Comparison of ENCODE assay signal across 1 cellular context in genomic region chr6:53725791-53726575, GRCh38.
A peak's percentile ranks its signal among the peaks of the same experiment; 100 is the strongest.
TF ChIP-seq lines count a peak whose summit lies in the region.

No MANE protein-coding gene starts in this region.

TF ChIP-seq in HEK293, 187 proteins besides CTCF, POLR2A, EP300 and RAD21 (continued from another document):
- TF ChIP-seq, protein P1, sequence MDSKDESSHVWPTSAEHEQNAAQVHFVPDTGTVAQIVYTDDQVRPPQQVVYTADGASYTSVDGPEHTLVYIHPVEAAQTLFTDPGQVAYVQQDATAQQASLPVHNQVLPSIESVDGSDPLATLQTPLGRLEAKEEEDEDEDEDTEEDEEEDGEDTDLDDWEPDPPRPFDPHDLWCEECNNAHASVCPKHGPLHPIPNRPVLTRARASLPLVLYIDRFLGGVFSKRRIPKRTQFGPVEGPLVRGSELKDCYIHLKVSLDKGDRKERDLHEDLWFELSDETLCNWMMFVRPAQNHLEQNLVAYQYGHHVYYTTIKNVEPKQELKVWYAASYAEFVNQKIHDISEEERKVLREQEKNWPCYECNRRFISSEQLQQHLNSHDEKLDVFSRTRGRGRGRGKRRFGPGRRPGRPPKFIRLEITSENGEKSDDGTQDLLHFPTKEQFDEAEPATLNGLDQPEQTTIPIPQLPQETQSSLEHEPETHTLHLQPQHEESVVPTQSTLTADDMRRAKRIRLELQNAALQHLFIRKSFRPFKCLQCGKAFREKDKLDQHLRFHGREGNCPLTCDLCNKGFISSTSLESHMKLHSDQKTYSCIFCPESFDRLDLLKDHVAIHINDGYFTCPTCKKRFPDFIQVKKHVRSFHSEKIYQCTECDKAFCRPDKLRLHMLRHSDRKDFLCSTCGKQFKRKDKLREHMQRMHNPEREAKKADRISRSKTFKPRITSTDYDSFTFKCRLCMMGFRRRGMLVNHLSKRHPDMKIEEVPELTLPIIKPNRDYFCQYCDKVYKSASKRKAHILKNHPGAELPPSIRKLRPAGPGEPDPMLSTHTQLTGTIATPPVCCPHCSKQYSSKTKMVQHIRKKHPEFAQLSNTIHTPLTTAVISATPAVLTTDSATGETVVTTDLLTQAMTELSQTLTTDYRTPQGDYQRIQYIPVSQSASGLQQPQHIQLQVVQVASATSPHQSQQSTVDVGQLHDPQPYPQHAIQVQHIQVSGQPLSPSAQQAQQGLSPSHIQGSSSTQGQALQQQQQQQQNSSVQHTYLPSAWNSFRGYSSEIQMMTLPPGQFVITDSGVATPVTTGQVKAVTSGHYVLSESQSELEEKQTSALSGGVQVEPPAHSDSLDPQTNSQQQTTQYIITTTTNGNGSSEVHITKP (tag by site-specific recombination; IDR thresholded peaks at IDR 0.05) = peak; percentile 68
